ENCODE assay signal across 13 cellular contexts in the genomic region with DNA sequence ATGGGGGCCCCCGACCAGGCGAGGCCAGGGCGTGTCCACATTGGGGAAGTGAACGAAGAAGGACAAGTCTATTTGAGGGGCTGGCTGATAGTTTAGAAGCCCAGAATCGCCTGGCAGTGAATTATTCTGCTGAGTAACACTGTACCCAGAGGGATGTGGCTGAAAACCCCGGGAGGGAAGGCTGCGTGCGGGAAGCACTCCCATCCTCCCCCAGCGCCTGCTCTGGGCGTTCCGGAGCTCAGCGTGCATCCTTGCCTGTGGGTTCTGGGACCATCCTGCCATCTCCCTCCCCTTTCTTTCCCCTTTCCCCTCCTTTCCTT.
DNase-seq lines count a peak whose midpoint lies in the region; ATAC-seq and TF ChIP-seq lines count a peak whose summit lies in the region.
"Had no signal": no experiment of that assay in that cellular context is flagged by ENCODE, and none has a peak within 500 bp of the region (broad histone marks: within the 10 kb centered on the region; RNA-seq: fewer than 3 reads in every experiment).

No MANE protein-coding gene starts in this region.

- ATAC-seq in lower lobe of right lung = no peak
- no peak for ATAC-seq in GM21528 (IDR thresholded peaks at IDR 0.05; ENCODE audit: low FRiP score, unreplicated experiment)
- ATAC-seq in HG02884 (IDR thresholded peaks at IDR 0.05; ENCODE audit: unreplicated experiment) = no peak
- ATAC-seq: activated CD8-positive, alpha-beta T cell treated with anti-CD3 and anti-CD28 coated beads, Interleukin-2, amount 10 ng/mL, durations not matched to agents 7 days and 5 days; activated naive CD4-positive, alpha-beta T cell treated with anti-CD3 and anti-CD28 coated beads, Interleukin-2, amount 50 U/mL, for 72 hours had no signal

- H3K27ac ChIP-seq in caudate nucleus (ENCODE audit: low read depth, low read length) = peak overlapping the region; percentile 26
- peak overlapping the region; percentile 65 for H3K27ac ChIP-seq in lower lobe of right lung
- peak overlapping the region in 4 of 5 donors; percentile 61 to 78 (median 72) for H3K27ac ChIP-seq in stomach
- H3K27ac ChIP-seq: C4-2B, right lobe of liver had no signal

- H3K4me3 ChIP-seq in lower lobe of right lung = no peak overlapping the region
- no peak overlapping the region for H3K4me3 ChIP-seq in stomach
- H3K4me3 ChIP-seq: right lobe of liver had no signal

- intact Hi-C loops in lower lobe of right lung (cut with DNase I) (no loop called here), stomach (cut with DNase I; ENCODE audit: low total_unique reads) (no loop called here)

- peak; percentile 74 for DNase-seq in GM03348 (ENCODE audit: low spot score)
- no peak for DNase-seq in caudate nucleus (lab: John Stamatoyannopoulos, UW)
- no peak for DNase-seq in lower lobe of right lung
- no peak for DNase-seq in stomach
- no peak for DNase-seq in NCI-H2029 (lab: John Stamatoyannopoulos, UW)
- no peak for DNase-seq in activated gamma-delta T cell treated with Interleukin-2 at 50 U/mL for 16 hours
- DNase-seq: activated CD8-positive, alpha-beta T cell treated with anti-CD3 and anti-CD28 coated beads, Interleukin-2, amount 10 ng/mL, durations not matched to agents 7 days and 5 days; NCI-H2171; right lobe of liver had no signal

- WGBS in stomach, 5 donors = 65 to 79% (median 75%) methylated on average over 12 of the region's 12 CpGs

- TF ChIP-seq EP300 in stomach (IDR thresholded peaks at IDR 0.05) = no peak

- peaks cover 41% of the 10 kb centered on the region for H3K4me1 ChIP-seq in lower lobe of right lung
- H3K4me1 ChIP-seq in stomach = peaks cover 26 to 39% (median 31%) of the 10 kb centered on the region in 4 donors
- H3K4me1 ChIP-seq: right lobe of liver had no signal

- H3K27me3 ChIP-seq in lower lobe of right lung (ENCODE audit: low read depth) (no peaks in the 10 kb centered on the region), stomach (no peaks in the 10 kb centered on the region)
- H3K27me3 ChIP-seq: right lobe of liver had no signal

- H3K9me3 ChIP-seq in lower lobe of right lung = no peaks in the 10 kb centered on the region
- H3K9me3 ChIP-seq in stomach = no peaks in the 10 kb centered on the region
- H3K9me3 ChIP-seq: right lobe of liver had no signal

- no peak for TF ChIP-seq POLR2A in stomach (IDR thresholded peaks at IDR 0.05)

- no peak for TF ChIP-seq CTCF in lower lobe of right lung (IDR thresholded peaks at IDR 0.05)
- no peak for TF ChIP-seq CTCF in stomach (IDR thresholded peaks at IDR 0.05)

- H3K36me3 ChIP-seq in lower lobe of right lung (no peaks in the 10 kb centered on the region), stomach (no peaks in the 10 kb centered on the region)
- H3K36me3 ChIP-seq: right lobe of liver had no signal
